In the genomic region with DNA sequence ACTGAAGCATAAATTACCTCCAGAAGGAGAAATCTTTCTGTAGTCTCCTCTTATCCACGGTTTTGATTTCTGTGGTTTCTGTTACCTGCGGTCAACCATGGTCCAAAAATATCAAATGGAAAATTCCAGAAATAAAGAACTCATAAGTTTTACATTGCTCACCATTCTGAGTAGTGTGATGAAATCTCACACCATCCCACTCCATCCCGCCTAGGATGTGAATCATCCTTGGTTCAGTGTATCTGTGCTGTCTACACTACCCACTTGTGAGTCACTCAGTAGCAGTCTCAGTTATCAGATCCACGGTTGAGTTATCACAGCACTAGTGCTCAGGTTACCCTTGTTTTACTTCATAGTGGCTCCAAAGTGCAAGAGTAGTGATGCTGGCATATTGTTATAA, we compare ENCODE assay signal across 9 cellular contexts.
A peak's percentile ranks its signal among the peaks of the same experiment; 100 is the strongest.
DNase-seq lines count a peak whose midpoint lies in the region; ATAC-seq and TF ChIP-seq lines count a peak whose summit lies in the region.
"Had no signal": no experiment of that assay in that cellular context is flagged by ENCODE, and none has a peak within 500 bp of the region (broad histone marks: within the 10 kb centered on the region; RNA-seq: fewer than 3 reads in every experiment).

No MANE protein-coding gene starts in this region.

- DNase-seq in Right ventricle myocardium superior = no peak
- no peak for DNase-seq in right atrium auricular region (ENCODE audit: low spot score)
- peak; percentile 37 for DNase-seq in hepatocyte (ENCODE audit: low spot score)
- DNase-seq in uterus = peak; percentile 23 to 29
- DNase-seq in G401 (ENCODE audit: low spot score) = no peak
- no peak for DNase-seq in endodermal cell
- DNase-seq: lower lobe of right lung had no signal

- in situ Hi-C loops in G401 (cut with HindIII; ENCODE audit: low sequenced_read_pairs) = no loop called here

- no peaks in the 10 kb centered on the region for H3K4me1 Mint-ChIP-seq in endodermal cell

- peaks cover 0 to 21% of the 10 kb centered on the region in 2 donors for H3K4me1 ChIP-seq in right atrium auricular region
- peaks cover 4% of the 10 kb centered on the region for H3K4me1 ChIP-seq in hepatocyte (ENCODE audit: insufficient read depth)
- H3K4me1 ChIP-seq in uterus = no peaks in the 10 kb centered on the region
- H3K4me1 ChIP-seq in endodermal cell (ENCODE audit: control insufficient read depth, insufficient read depth, low read length) = no peaks in the 10 kb centered on the region

- no peaks in the 10 kb centered on the region for H3K27me3 Mint-ChIP-seq in endodermal cell (ENCODE audit: insufficient read depth)

- H3K36me3 ChIP-seq in right atrium auricular region (no peaks in the 10 kb centered on the region), hepatocyte (replicated peaks; ENCODE audit: insufficient read depth, low read depth) (no peaks in the 10 kb centered on the region), uterus (no peaks in the 10 kb centered on the region), endodermal cell (ENCODE audit: control insufficient read depth, insufficient read depth, low read length) (no peaks in the 10 kb centered on the region)
- H3K36me3 ChIP-seq: lower lobe of right lung had no signal

- H3K4me3 Mint-ChIP-seq in endodermal cell = no peak overlapping the region

- H3K9me2 ChIP-seq in hepatocyte (replicated peaks; ENCODE audit: insufficient read depth) = no peaks in the 10 kb centered on the region

- H3K36me3 Mint-ChIP-seq in endodermal cell (ENCODE audit: low read depth) = no peaks in the 10 kb centered on the region

- H3K9me3 Mint-ChIP-seq in endodermal cell = no peaks in the 10 kb centered on the region

- H2AFZ ChIP-seq in hepatocyte = no peak overlapping the region

- H3K27me3 ChIP-seq in right atrium auricular region (no peaks in the 10 kb centered on the region), hepatocyte (no peaks in the 10 kb centered on the region), uterus (no peaks in the 10 kb centered on the region), endodermal cell (ENCODE audit: control insufficient read depth, insufficient read depth, low read length, poor library complexity, severe bottlenecking) (no peaks in the 10 kb centered on the region)

- ATAC-seq in Right ventricle myocardium superior (ENCODE audit: poor library complexity) (peak; percentile 57), SK-N-SH treated with all-trans-retinoic acid at 6 μM for 48 hours (peak; percentile 96), GM21786 (IDR thresholded peaks at IDR 0.05; ENCODE audit: unreplicated experiment) (no peak)

- H3K9me3 ChIP-seq in right atrium auricular region (no peaks in the 10 kb centered on the region), hepatocyte (ENCODE audit: low read depth) (no peaks in the 10 kb centered on the region), uterus (no peaks in the 10 kb centered on the region), endodermal cell (ENCODE audit: control insufficient read depth, low read length) (no peaks in the 10 kb centered on the region)
- H3K9me3 ChIP-seq: lower lobe of right lung had no signal

- H3K79me2 ChIP-seq in hepatocyte = no peaks in the 10 kb centered on the region

- no peak overlapping the region for H3K27ac ChIP-seq in right atrium auricular region
- H3K27ac ChIP-seq in hepatocyte = peak overlapping the region; percentile 28
- H3K27ac ChIP-seq in uterus = peak overlapping the region; percentile 34 to 40
- H3K27ac ChIP-seq in endodermal cell (ENCODE audit: low read depth, low read length) = no peak overlapping the region
- H3K27ac ChIP-seq: lower lobe of right lung had no signal

- no peaks in the 10 kb centered on the region for H4K20me1 ChIP-seq in hepatocyte (ENCODE audit: insufficient read depth, poor library complexity, severe bottlenecking)

- TF ChIP-seq CTCF in right atrium auricular region (IDR thresholded peaks at IDR 0.05) = no peak
- no peak for TF ChIP-seq CTCF in hepatocyte (IDR thresholded peaks at IDR 0.05; ENCODE audit: poor library complexity)
- no peak for TF ChIP-seq CTCF in uterus (IDR thresholded peaks at IDR 0.05)
- TF ChIP-seq CTCF in endodermal cell (conservative IDR thresholded peaks at IDR 0.05) = no peak

- no peak overlapping the region for H3K4me3 ChIP-seq in right atrium auricular region
- no peak overlapping the region for H3K4me3 ChIP-seq in hepatocyte
- H3K4me3 ChIP-seq in uterus = no peak overlapping the region
- no peak overlapping the region for H3K4me3 ChIP-seq in endodermal cell (ENCODE audit: low read length)
- H3K4me3 ChIP-seq: lower lobe of right lung had no signal

- no peak overlapping the region for H3K27ac Mint-ChIP-seq in endodermal cell

- H3K4me2 ChIP-seq in hepatocyte = no peak overlapping the region

- 58% methylated on average over 4 of the region's 4 CpGs for WGBS in hepatocyte (ENCODE audit: low lambda C conversion rate, missing lambda C conversion rate)
- WGBS in endodermal cell (ENCODE audit: insufficient coverage in 1 of 2, insufficient read length in 1 of 2), 2 experiments = 81 to 92% methylated on average over 2 to 4 of the region's 4 CpGs

- TF ChIP-seq POLR2A in uterus (IDR thresholded peaks at IDR 0.05) = no peak

- no peak overlapping the region for H3K9ac ChIP-seq in endodermal cell (ENCODE audit: extremely low read depth, low read length, poor library complexity, severe bottlenecking)

- intact Hi-C loops in Right ventricle myocardium superior (cut with DNase I) = no loop called here
- intact Hi-C loops in uterus (cut with DNase I; ENCODE audit: low total_unique reads) = no loop called here

TF ChIP-seq in SK-N-SH treated with all-trans-retinoic acid at 6 μM for 48 hours, 23 proteins besides CTCF, POLR2A, EP300 and RAD21:
- no peak for TF ChIP-seq ISL1 (CRISPR knock-in tag; IDR thresholded peaks at IDR 0.05)
- peak; percentile 29; the same call in 1 of the 2 replicates for TF ChIP-seq TOX (CRISPR knock-in tag; IDR thresholded peaks at IDR 0.05; ENCODE audit: borderline replicate concordance)

Comparison
In these comparisons a context has a peak if more than half of its experiments do, and no peak if none do; other contexts are left out.
1. DNase-seq: peak in hepatocyte (single experiment) and uterus (2 of 2); none in Right ventricle myocardium superior (single experiment), right atrium auricular region (single experiment), G401 (single experiment) and endodermal cell (single experiment).
2. H3K27ac ChIP-seq: peak in hepatocyte (single experiment) and uterus (2 of 2); none in right atrium auricular region (0 of 2) and endodermal cell (single experiment).